In genomic region chr6:35594503-35595186, GRCh38 we compare ENCODE assay signal across 1 cellular context.
TF ChIP-seq lines count a peak whose summit lies in the region.

No MANE protein-coding gene starts in this region.

TF ChIP-seq in HCT116, 20 proteins besides CTCF, POLR2A, EP300 and RAD21:
- TF ChIP-seq TCF7L2 (IDR thresholded peaks at IDR 0.05; ENCODE audit: borderline replicate concordance, extremely low read depth, insufficient read depth, insufficient read length) (no peak), ATF3 (IDR thresholded peaks at IDR 0.05) (no peak), CEBPB (IDR thresholded peaks at IDR 0.05; ENCODE audit: low read depth) (no peak), SP1 (IDR thresholded peaks at IDR 0.05; ENCODE audit: low read depth) (no peak), JUND (IDR thresholded peaks at IDR 0.05) (no peak), EZH2 (IDR thresholded peaks at IDR 0.05) (no peak), MAX (IDR thresholded peaks at IDR 0.05) (no peak), ZBTB33 (IDR thresholded peaks at IDR 0.05; ENCODE audit: extremely low read depth, insufficient replicate concordance, low read length) (no peak), EZH2phosphoT487 (IDR thresholded peaks at IDR 0.05; ENCODE audit: borderline replicate concordance) (no peak), ZFX (IDR thresholded peaks at IDR 0.05) (no peak), SRF (IDR thresholded peaks at IDR 0.05; ENCODE audit: low read depth) (no peak), POLR2AphosphoS5 (IDR thresholded peaks at IDR 0.05; ENCODE audit: low read depth, low read length) (no peak), ZNF274 (IDR thresholded peaks at IDR 0.05; ENCODE audit: low read depth, low read length) (no peak), CBX3 (IDR thresholded peaks at IDR 0.05; ENCODE audit: low read depth) (no peak), SIN3A (IDR thresholded peaks at IDR 0.05; ENCODE audit: low read depth) (no peak), FOSL1 (IDR thresholded peaks at IDR 0.05; ENCODE audit: low read depth) (no peak)
